Comparison of ENCODE assay signal across 8 cellular contexts in the genomic region with DNA sequence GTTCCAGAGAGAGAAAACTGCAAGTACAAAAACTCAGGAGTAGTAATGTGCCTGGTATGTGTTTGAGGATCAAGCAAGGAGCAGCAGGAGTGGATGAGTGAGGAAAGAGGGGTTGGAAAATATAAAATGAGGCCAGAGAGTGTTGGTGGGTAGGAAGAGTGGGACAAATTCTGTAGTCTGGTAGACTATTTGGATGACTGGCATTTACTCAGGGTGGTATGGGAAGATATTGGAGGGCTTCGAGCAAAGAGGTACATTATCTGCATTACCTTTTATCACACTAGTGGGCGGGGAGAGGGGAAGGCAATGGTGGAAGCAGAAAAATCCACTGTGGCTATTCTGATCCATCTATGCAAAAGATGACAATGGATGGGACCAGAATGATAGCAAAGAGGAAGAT.
"Had no signal": no experiment of that assay in that cellular context is flagged by ENCODE, and none has a peak within 500 bp of the region (broad histone marks: within the 10 kb centered on the region; RNA-seq: fewer than 3 reads in every experiment).

No MANE protein-coding gene starts in this region.

- FAIRE-seq: G401.6, GM12878, GM12891, GM12892, GM18507, GM19239 had no signal

- ATAC-seq: GM12878 had no signal

- DNase-seq: GDM1, GF-D8 had no signal

- H3K4me3 ChIP-seq: GM12878 had no signal
